ENCODE assay signal across 24 cellular contexts in the genomic region with DNA sequence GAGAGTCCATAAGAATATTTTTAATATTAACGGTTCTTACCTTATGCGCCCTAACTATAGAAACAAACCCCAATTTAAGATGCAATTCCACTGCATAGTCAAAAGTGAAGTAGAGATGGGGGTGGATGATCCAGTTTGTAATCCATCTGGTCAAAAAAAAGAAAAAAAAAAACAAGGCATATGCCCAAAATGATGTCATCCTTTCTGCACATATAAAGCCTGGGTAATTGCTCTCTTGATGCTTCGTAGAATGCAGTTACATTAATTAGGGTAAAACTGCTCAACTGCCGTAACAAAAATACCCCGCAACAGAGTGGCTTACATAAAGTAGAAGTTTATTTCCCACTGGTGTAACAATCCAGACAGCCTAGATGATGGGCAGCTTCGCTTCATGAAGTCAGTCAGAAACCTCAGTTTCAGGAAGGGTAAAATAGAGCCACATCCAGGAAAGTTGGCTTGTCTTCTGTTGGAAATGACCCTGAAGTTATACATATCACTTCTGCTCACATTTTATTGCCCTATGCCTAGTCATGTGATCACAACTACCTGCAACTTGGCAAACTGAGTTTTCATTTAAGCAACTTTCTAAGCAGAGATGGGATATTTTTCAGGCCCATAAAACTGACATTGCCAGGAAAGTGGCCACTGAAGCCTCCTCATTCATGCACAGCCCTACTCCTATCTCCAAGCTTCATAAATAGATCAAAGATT.
"Had no signal": no experiment of that assay in that cellular context is flagged by ENCODE, and none has a peak within 500 bp of the region (broad histone marks: within the 10 kb centered on the region; RNA-seq: fewer than 3 reads in every experiment).

No MANE protein-coding gene starts in this region.

- H3K4me2 ChIP-seq: SK-N-SH had no signal

- H3K4me3 ChIP-seq: cardiac muscle cell, Peyer's patch, SJCRH30 had no signal

- ATAC-seq: activated CD8-positive, alpha-beta memory T cell treated with anti-CD3 and anti-CD28 coated beads, Interleukin-2, amount 10 ng/mL, durations not matched to agents 7 days and 5 days; activated T-helper 17 cell treated with anti-CD3 and anti-CD28 coated beads, Interleukin-2, amount 50 U/mL, for 72 hours had no signal

- H3K36me3 ChIP-seq: brain microvascular endothelial cell, cardiac muscle cell, Peyer's patch, SJCRH30 had no signal

- H3K27me3 ChIP-seq: brain microvascular endothelial cell, cardiac muscle cell, Peyer's patch, SJCRH30 had no signal

- H3K9ac ChIP-seq: SK-N-SH had no signal

- H3K27ac ChIP-seq: brain microvascular endothelial cell, cardiac muscle cell, Peyer's patch, RWPE1, SJCRH30 had no signal

- H3K9me3 ChIP-seq: Peyer's patch, SJCRH30, SK-N-SH had no signal

- H3K4me1 ChIP-seq: Peyer's patch, SJCRH30 had no signal

- DNase-seq: activated B cell treated with CpG ODN at 0.5 μM for 24 hours; activated CD4-positive, alpha-beta T cell treated with anti-CD3 and anti-CD28 coated beads for 1 hour; activated CD4-positive, alpha-beta T cell treated with anti-CD3 and anti-CD28 coated beads, Interleukin-2, amount 50 U/mL, for 48 hours; activated CD8-positive, alpha-beta memory T cell treated with anti-CD3 and anti-CD28 coated beads, Interleukin-2, amount 10 ng/mL, durations not matched to agents 7 days and 5 days; activated gamma-delta T cell treated with Interleukin-2 at 50 U/mL for 16 hours; activated naive CD4-positive, alpha-beta T cell treated with anti-CD3 and anti-CD28 coated beads, Interleukin-2, amount 10 ng/mL, durations not matched to agents 7 days and 5 days; activated naive CD8-positive, alpha-beta T cell treated with anti-CD3 and anti-CD28 coated beads for 36 hours; activated T-cell treated with anti-CD3 and anti-CD28 coated beads, Interleukin-2, amount 50 U/mL, for 48 hours; brain microvascular endothelial cell; KG1; NCI-H1048; NCI-H1417 treated with DMSO at 0.1 percent for 48 hours; NCI-H187; NCI-H2081; NCI-H345; NCI-H510A; Peyer's patch; Right ventricle myocardium superior; SK-N-SH; SW 1271 had no signal
